1 cellular context compared by ENCODE assay signal in the genomic region with DNA sequence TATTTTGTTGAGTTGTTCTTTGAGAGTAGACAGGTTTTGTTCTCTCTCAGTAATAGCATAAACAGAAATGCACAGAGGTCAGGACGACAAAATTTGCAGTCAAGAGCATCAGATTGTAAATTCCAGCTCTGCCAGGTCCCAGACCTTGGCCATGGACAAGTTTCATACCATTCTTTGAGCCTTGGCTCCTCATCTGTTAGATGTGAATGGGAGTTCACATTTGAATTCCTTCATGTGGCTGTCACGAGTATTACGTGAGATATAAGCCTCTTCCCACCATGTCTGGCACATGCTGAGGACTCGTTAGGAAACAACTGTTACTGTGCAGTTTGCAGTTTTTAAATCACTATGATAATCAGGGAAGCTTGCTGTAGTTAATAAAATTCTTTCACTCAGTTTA.
TF ChIP-seq lines count a peak whose summit lies in the region.

No MANE protein-coding gene starts in this region.

TF ChIP-seq in GM23338, 12 proteins besides CTCF, POLR2A, EP300 and RAD21:
- TF ChIP-seq STAT1 (IDR thresholded peaks at IDR 0.05; ENCODE audit: unreplicated experiment) (no peak), POLR2AphosphoS5 (IDR thresholded peaks at IDR 0.05; ENCODE audit: low read depth) (no peak), NANOG (IDR thresholded peaks at IDR 0.05; ENCODE audit: borderline replicate concordance) (no peak), EZH2phosphoT487 (IDR thresholded peaks at IDR 0.05; ENCODE audit: unreplicated experiment) (no peak), ZNF331 (CRISPR knock-in tag; IDR thresholded peaks at IDR 0.05; ENCODE audit: low read depth) (no peak), EZH2 (IDR thresholded peaks at IDR 0.05; ENCODE audit: low read depth, unreplicated experiment) (no peak), CREB1 (CRISPR knock-in tag; IDR thresholded peaks at IDR 0.05; ENCODE audit: low read depth) (no peak), ZNF114 (CRISPR knock-in tag; IDR thresholded peaks at IDR 0.05) (no peak), JUNB (IDR thresholded peaks at IDR 0.05; ENCODE audit: unreplicated experiment) (no peak)
- TF ChIP-seq, protein P1, sequence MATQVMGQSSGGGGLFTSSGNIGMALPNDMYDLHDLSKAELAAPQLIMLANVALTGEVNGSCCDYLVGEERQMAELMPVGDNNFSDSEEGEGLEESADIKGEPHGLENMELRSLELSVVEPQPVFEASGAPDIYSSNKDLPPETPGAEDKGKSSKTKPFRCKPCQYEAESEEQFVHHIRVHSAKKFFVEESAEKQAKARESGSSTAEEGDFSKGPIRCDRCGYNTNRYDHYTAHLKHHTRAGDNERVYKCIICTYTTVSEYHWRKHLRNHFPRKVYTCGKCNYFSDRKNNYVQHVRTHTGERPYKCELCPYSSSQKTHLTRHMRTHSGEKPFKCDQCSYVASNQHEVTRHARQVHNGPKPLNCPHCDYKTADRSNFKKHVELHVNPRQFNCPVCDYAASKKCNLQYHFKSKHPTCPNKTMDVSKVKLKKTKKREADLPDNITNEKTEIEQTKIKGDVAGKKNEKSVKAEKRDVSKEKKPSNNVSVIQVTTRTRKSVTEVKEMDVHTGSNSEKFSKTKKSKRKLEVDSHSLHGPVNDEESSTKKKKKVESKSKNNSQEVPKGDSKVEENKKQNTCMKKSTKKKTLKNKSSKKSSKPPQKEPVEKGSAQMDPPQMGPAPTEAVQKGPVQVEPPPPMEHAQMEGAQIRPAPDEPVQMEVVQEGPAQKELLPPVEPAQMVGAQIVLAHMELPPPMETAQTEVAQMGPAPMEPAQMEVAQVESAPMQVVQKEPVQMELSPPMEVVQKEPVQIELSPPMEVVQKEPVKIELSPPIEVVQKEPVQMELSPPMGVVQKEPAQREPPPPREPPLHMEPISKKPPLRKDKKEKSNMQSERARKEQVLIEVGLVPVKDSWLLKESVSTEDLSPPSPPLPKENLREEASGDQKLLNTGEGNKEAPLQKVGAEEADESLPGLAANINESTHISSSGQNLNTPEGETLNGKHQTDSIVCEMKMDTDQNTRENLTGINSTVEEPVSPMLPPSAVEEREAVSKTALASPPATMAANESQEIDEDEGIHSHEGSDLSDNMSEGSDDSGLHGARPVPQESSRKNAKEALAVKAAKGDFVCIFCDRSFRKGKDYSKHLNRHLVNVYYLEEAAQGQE (IDR thresholded peaks at IDR 0.05; ENCODE audit: unreplicated experiment) = no peak
- TF ChIP-seq, protein P2, sequence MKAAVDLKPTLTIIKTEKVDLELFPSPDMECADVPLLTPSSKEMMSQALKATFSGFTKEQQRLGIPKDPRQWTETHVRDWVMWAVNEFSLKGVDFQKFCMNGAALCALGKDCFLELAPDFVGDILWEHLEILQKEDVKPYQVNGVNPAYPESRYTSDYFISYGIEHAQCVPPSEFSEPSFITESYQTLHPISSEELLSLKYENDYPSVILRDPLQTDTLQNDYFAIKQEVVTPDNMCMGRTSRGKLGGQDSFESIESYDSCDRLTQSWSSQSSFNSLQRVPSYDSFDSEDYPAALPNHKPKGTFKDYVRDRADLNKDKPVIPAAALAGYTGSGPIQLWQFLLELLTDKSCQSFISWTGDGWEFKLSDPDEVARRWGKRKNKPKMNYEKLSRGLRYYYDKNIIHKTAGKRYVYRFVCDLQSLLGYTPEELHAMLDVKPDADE (IDR thresholded peaks at IDR 0.05) = no peak
- TF ChIP-seq, protein P3, sequence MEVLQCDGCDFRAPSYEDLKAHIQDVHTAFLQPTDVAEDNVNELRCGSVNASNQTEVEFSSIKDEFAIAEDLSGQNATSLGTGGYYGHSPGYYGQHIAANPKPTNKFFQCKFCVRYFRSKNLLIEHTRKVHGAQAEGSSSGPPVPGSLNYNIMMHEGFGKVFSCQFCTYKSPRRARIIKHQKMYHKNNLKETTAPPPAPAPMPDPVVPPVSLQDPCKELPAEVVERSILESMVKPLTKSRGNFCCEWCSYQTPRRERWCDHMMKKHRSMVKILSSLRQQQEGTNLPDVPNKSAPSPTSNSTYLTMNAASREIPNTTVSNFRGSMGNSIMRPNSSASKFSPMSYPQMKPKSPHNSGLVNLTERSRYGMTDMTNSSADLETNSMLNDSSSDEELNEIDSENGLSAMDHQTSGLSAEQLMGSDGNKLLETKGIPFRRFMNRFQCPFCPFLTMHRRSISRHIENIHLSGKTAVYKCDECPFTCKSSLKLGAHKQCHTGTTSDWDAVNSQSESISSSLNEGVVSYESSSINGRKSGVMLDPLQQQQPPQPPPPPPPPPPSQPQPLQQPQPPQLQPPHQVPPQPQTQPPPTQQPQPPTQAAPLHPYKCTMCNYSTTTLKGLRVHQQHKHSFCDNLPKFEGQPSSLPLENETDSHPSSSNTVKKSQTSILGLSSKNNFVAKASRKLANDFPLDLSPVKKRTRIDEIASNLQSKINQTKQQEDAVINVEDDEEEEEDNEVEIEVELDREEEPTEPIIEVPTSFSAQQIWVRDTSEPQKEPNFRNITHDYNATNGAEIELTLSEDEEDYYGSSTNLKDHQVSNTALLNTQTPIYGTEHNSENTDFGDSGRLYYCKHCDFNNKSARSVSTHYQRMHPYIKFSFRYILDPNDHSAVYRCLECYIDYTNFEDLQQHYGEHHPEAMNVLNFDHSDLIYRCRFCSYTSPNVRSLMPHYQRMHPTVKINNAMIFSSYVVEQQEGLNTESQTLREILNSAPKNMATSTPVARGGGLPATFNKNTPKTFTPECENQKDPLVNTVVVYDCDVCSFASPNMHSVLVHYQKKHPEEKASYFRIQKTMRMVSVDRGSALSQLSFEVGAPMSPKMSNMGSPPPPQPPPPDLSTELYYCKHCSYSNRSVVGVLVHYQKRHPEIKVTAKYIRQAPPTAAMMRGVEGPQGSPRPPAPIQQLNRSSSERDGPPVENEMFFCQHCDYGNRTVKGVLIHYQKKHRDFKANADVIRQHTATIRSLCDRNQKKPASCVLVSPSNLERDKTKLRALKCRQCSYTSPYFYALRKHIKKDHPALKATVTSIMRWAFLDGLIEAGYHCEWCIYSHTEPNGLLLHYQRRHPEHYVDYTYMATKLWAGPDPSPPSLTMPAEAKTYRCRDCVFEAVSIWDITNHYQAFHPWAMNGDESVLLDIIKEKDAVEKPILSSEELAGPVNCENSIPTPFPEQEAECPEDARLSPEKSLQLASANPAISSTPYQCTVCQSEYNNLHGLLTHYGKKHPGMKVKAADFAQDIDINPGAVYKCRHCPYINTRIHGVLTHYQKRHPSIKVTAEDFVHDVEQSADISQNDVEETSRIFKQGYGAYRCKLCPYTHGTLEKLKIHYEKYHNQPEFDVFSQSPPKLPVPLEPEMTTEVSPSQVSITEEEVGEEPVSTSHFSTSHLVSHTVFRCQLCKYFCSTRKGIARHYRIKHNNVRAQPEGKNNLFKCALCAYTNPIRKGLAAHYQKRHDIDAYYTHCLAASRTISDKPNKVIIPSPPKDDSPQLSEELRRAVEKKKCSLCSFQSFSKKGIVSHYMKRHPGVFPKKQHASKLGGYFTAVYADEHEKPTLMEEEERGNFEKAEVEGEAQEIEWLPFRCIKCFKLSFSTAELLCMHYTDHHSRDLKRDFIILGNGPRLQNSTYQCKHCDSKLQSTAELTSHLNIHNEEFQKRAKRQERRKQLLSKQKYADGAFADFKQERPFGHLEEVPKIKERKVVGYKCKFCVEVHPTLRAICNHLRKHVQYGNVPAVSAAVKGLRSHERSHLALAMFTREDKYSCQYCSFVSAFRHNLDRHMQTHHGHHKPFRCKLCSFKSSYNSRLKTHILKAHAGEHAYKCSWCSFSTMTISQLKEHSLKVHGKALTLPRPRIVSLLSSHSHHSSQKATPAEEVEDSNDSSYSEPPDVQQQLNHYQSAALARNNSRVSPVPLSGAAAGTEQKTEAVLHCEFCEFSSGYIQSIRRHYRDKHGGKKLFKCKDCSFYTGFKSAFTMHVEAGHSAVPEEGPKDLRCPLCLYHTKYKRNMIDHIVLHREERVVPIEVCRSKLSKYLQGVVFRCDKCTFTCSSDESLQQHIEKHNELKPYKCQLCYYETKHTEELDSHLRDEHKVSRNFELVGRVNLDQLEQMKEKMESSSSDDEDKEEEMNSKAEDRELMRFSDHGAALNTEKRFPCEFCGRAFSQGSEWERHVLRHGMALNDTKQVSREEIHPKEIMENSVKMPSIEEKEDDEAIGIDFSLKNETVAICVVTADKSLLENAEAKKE (CRISPR knock-in tag; IDR thresholded peaks at IDR 0.05) = no peak
